ENCODE assay signal across 2 cellular contexts in the genomic region with DNA sequence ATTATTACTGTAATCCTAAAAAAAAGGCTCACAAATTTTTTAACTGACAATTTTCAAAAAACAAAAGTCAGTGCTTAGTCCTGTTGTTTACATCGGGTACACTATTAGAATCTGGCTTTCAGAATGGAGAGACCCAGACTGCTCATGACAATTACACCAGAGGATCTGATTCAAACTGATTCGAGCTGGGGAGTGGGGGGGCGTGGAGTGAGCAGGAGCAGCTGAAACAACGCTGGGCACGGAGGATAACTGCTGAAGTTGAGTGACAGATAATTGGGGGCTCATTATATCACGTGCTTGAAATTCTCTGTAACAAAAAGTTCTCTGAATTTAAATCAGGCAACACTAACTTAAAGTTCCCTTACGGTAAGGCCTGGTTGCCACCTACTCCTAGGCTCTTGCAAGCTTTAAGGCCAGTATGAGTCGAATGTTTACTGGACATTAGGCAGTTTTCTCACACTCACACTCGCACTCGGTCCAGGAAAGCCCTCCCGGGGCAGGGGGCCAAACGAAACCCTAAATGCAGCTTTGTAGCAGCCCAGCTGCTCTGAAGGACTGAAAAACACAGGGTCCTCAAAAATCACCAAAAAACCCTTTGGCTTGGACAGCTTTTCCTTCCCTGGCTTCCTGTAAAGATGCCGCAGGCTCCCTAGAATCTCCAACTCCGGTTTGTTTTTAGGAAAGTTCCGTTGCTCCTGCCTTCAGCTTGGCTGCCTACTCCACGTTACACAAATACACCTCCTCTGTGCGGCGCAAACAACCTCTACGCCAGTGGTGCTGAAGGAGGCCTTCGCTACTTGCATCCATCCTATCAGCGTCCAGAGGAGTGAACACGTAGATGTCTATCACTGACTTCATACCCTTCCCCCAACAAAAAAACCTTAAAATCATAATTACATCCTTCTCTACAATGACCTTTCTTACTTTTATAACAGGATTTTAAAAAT.
TF ChIP-seq lines count a peak whose summit lies in the region.

No MANE protein-coding gene starts in this region.

TF ChIP-seq in H1, 55 proteins besides CTCF, POLR2A, EP300 and RAD21:
- no peak for TF ChIP-seq HDAC2 (IDR thresholded peaks at IDR 0.05; ENCODE audit: borderline replicate concordance in 1 of 2, low read depth in 2 of 2, low read length in 2 of 2)
- TF ChIP-seq NRF1 (IDR thresholded peaks at IDR 0.05; ENCODE audit: low read depth, low read length): no peak
- TF ChIP-seq SP2 (IDR thresholded peaks at IDR 0.05; ENCODE audit: low read length): no peak
- TF ChIP-seq SIN3A (conservative IDR thresholded peaks at IDR 0.05 in 1 of 2, IDR thresholded peaks at IDR 0.05 in 1 of 2; ENCODE audit: low read depth in 1 of 2, low read length in 2 of 2): no peak
- TF ChIP-seq SIX5 (IDR thresholded peaks at IDR 0.05; ENCODE audit: low read depth, low read length): no peak
- TF ChIP-seq YY1 (IDR thresholded peaks at IDR 0.05; ENCODE audit: low read depth, low read length): no peak
- no peak for TF ChIP-seq ZNF274 (IDR thresholded peaks at IDR 0.05; ENCODE audit: borderline replicate concordance, extremely low read depth, low read length)
- no peak for TF ChIP-seq SP4 (IDR thresholded peaks at IDR 0.05; ENCODE audit: low read length)
- no peak for TF ChIP-seq RXRA (IDR thresholded peaks at IDR 0.05; ENCODE audit: insufficient read depth, low read depth, low read length)
- TF ChIP-seq, protein P1, sequence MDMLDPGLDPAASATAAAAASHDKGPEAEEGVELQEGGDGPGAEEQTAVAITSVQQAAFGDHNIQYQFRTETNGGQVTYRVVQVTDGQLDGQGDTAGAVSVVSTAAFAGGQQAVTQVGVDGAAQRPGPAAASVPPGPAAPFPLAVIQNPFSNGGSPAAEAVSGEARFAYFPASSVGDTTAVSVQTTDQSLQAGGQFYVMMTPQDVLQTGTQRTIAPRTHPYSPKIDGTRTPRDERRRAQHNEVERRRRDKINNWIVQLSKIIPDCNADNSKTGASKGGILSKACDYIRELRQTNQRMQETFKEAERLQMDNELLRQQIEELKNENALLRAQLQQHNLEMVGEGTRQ (IDR thresholded peaks at IDR 0.05; ENCODE audit: low read length): no peak
- no peak for TF ChIP-seq CBX8 (IDR thresholded peaks at IDR 0.05; ENCODE audit: borderline replicate concordance, low read depth, low read length)

TF ChIP-seq in GM12891, 5 proteins besides CTCF, POLR2A, EP300 and RAD21:
- TF ChIP-seq PAX5 (IDR thresholded peaks at IDR 0.05; ENCODE audit: insufficient read depth, low read length, severe bottlenecking): no peak
- TF ChIP-seq POLR2AphosphoS5 (IDR thresholded peaks at IDR 0.05; ENCODE audit: low read depth, low read length): no peak
- TF ChIP-seq POU2F2 (IDR thresholded peaks at IDR 0.05; ENCODE audit: low read depth, low read length): no peak
- TF ChIP-seq SPI1 (IDR thresholded peaks at IDR 0.05; ENCODE audit: low read depth, low read length): no peak
- TF ChIP-seq TAF1 (IDR thresholded peaks at IDR 0.05; ENCODE audit: low read depth, low read length): no peak
